8 cellular contexts compared by ENCODE assay signal in the genomic region with DNA sequence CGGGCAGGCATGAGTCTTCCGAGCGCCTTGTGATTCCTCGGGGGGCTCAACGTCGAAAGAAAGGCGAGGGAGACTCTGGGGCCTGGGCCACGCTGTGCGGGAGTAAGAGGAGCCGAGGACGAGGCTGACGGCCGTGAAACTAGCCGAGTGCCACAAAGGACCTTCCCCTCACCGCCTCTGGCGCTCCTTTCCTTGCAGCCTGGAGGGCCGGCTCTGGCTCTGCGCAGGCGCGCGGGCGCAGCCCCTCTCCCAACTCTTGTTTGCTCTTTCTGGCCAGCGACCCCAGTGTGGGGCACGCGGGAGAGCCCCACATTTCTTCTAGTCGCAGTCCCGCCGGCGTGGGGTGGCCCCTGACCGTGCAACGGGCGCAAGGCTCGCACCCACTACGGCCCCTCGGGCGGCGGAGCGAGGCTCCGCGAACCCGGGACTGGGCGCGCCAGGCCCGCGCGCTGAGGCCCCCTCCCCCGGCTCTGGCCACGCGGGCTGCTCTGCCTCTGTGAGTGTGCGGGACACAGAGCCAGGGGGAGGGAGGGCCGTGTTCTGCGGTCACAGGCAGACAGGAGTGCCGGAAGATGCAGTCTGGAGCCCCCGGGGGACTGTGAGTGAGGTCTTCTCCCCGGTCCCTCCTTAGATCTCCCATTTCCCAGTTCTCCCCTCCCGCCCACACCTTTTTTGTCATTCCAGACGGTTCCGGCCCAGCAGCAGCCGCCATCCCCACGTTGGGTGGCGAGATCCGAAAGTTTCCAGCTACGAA.
DNase-seq lines count a peak whose midpoint lies in the region; ATAC-seq and TF ChIP-seq lines count a peak whose summit lies in the region.

No MANE protein-coding gene starts in this region.

- in situ Hi-C loops in GM18951 (cut with MboI; ENCODE audit: low sequenced_read_pairs, unreplicated experiment): no loop called here

- peak; percentile 58 for TF ChIP-seq POLR2A in GM18951 (IDR thresholded peaks at IDR 0.05; ENCODE audit: extremely low read depth, insufficient read depth, insufficient read length)

- ATAC-seq in GM18517 (IDR thresholded peaks at IDR 0.05; ENCODE audit: unreplicated experiment) (no peak), GM18873 (IDR thresholded peaks at IDR 0.05; ENCODE audit: low FRiP score, unreplicated experiment) (no peak)

- DNase-seq in NCI-H2196 (lab: John Stamatoyannopoulos, UW; ENCODE audit: unreplicated experiment) (peak; percentile 62), cerebellar cortex (ENCODE audit: low spot score) (peak; percentile 74), kidney glomerular epithelial cell (lab: John Stamatoyannopoulos, UW) (peak; percentile 52)
- peak; percentile 24 for DNase-seq in activated CD4-positive, CD25-positive, alpha-beta regulatory T cell treated with anti-CD3 and anti-CD28 coated beads, Interleukin-2, amount 50 U/mL, for 16 hours (ENCODE audit: low read depth, low spot score)
- peak; percentile 27 to 62 (median 46) for DNase-seq in stimulated activated CD4-positive, alpha-beta T cell treated with anti-CD3 and anti-CD28 coated beads, Interleukin-12 subunit alpha, Interleukin-12 subunit beta, amount 100 ng/mL, for 48 hours (ENCODE audit: low read depth in 2 of 3, low spot score in 1 of 3)

Comparison
In these comparisons a context has a peak if more than half of its experiments do, and no peak if none do; other contexts are left out.
1. DNase-seq: peak in every context shown above with its lines; median percentile 74 in cerebellar cortex; 62 in NCI-H2196; 52 in kidney glomerular epithelial cell; 46 in stimulated activated CD4-positive, alpha-beta T cell treated with anti-CD3 and anti-CD28 coated beads, Interleukin-12 subunit alpha, Interleukin-12 subunit beta, amount 100 ng/mL, for 48 hours; 24 in activated CD4-positive, CD25-positive, alpha-beta regulatory T cell treated with anti-CD3 and anti-CD28 coated beads, Interleukin-2, amount 50 U/mL, for 16 hours.